In genomic region chr14:31252865-31253264, GRCh38 we compare ENCODE assay signal across 22 cellular contexts. TPM values are rescaled to one million over a fixed set of nuclear protein-coding genes. Genes with fewer than 3 reads are reported as not detected.
DNase-seq lines count a peak whose midpoint lies in the region; ATAC-seq and TF ChIP-seq lines count a peak whose summit lies in the region.
"Had no signal": no experiment of that assay in that cellular context is flagged by ENCODE, and none has a peak within 500 bp of the region (broad histone marks: within the 10 kb centered on the region; RNA-seq: fewer than 3 reads in every experiment).

No MANE protein-coding gene starts in this region.

- H3K4me3 ChIP-seq in LNCaP clone FGC (ENCODE audit: low read depth, low read length), result no peak overlapping the region
- H3K4me3 ChIP-seq in trophoblast cell (ENCODE audit: low read depth, low read length), result no peak overlapping the region
- H3K4me3 ChIP-seq: BLaER1, GM12878, GM23338 had no signal

- no peaks in the 10 kb centered on the region for H3K27me3 ChIP-seq in trophoblast cell (ENCODE audit: insufficient read depth, low read length)
- H3K27me3 ChIP-seq: BLaER1 had no signal

- no CpG with 5 or more reads among the region's 1 CpG for WGBS in trophoblast cell (ENCODE audit: extremely low coverage, insufficient coverage, insufficient read length)

- H2BK12ac ChIP-seq in trophoblast cell (ENCODE audit: low read length), result no peak overlapping the region

- H3K23ac ChIP-seq in trophoblast cell (ENCODE audit: low read length), result no peak overlapping the region

- H3K27me3 Mint-ChIP-seq in natural killer cell (ENCODE audit: low read depth in 2 of 2), result peaks cover 6% of the 10 kb centered on the region in 2 donors
- H3K27me3 Mint-ChIP-seq: B cell had no signal

- H3K4me2 ChIP-seq in trophoblast cell (ENCODE audit: low read length), result no peak overlapping the region
- H3K4me2 ChIP-seq: BLaER1, GM23338 had no signal

- no peak overlapping the region for H4K8ac ChIP-seq in trophoblast cell (ENCODE audit: low read depth, low read length)

- no peaks in the 10 kb centered on the region for H3K9me3 Mint-ChIP-seq in natural killer cell
- H3K9me3 Mint-ChIP-seq: CD8-positive, alpha-beta T cell; H9 had no signal

- H3K9me3 ChIP-seq in trophoblast cell (ENCODE audit: insufficient read depth, low read depth, low read length), result no peaks in the 10 kb centered on the region
- H3K9me3 ChIP-seq: BLaER1, Caco-2 had no signal

- no peak overlapping the region for H3K14ac ChIP-seq in trophoblast cell (ENCODE audit: low read length)

- no peak overlapping the region for H3K4me3 Mint-ChIP-seq in natural killer cell
- H3K4me3 Mint-ChIP-seq: B cell; CD4-positive, CD25-positive, alpha-beta regulatory T cell; CD8-positive, alpha-beta T cell; GM23338; H9 had no signal

- no peak overlapping the region for H2BK120ac ChIP-seq in trophoblast cell (ENCODE audit: insufficient read depth, low read length, poor library complexity)

- DNase-seq in NCI-H146 (lab: John Stamatoyannopoulos, UW) (peak; percentile 8), NCI-H146 treated with DMSO at 0.1 percent for 48 hours (lab: John Stamatoyannopoulos, UW; ENCODE audit: unreplicated experiment) (no peak), LNCaP clone FGC (ENCODE audit: low read depth) (peak; percentile 34), left lobe of liver (ENCODE audit: low spot score) (no peak), trophoblast cell (no peak), NCI-H446 (lab: John Stamatoyannopoulos, UW) (no peak), natural killer cell (no peak)
- DNase-seq: Caco-2; CD4-positive, CD25-positive, alpha-beta regulatory T cell; CD8-positive, alpha-beta T cell; DMS153; EL; GDM1; H9 had no signal

- peak overlapping the region; percentile 57 for H3K9ac ChIP-seq in trophoblast cell (ENCODE audit: low read length)
- H3K9ac ChIP-seq: BLaER1 had no signal

- no peak overlapping the region for H4K91ac ChIP-seq in trophoblast cell (ENCODE audit: low read depth, low read length)

- no peak overlapping the region for H2AFZ ChIP-seq in trophoblast cell (ENCODE audit: insufficient read depth, low read length, poor library complexity)

- H3K4me1 ChIP-seq in trophoblast cell (ENCODE audit: control insufficient read depth in 1 of 2, insufficient read depth in 2 of 2, low read length in 2 of 2), result no peaks in the 10 kb centered on the region
- H3K4me1 ChIP-seq: BLaER1 had no signal

- H4K12ac ChIP-seq in trophoblast cell (ENCODE audit: low read depth, low read length), result no peak overlapping the region

- no peaks in the 10 kb centered on the region for H3K36me3 ChIP-seq in trophoblast cell (ENCODE audit: control insufficient read depth in 1 of 2, insufficient read depth in 2 of 2, low read length in 2 of 2)
- H3K36me3 ChIP-seq: BLaER1 had no signal

- no peaks in the 10 kb centered on the region for H3K36me3 Mint-ChIP-seq in natural killer cell
- H3K36me3 Mint-ChIP-seq: CD4-positive, CD25-positive, alpha-beta regulatory T cell; CD8-positive, alpha-beta T cell had no signal

- H3K79me2 ChIP-seq in trophoblast cell (ENCODE audit: control insufficient read depth, insufficient read depth, low read length, poor library complexity), result no peaks in the 10 kb centered on the region

- TF ChIP-seq CTCF in LNCaP clone FGC (IDR thresholded peaks at IDR 0.05; ENCODE audit: control insufficient read depth, extremely low read depth, insufficient read depth) (no peak), natural killer cell (IDR thresholded peaks at IDR 0.05) (no peak)

- no peaks in the 10 kb centered on the region for H3K79me1 ChIP-seq in trophoblast cell (ENCODE audit: low read length)

- H2AK5ac ChIP-seq in trophoblast cell (ENCODE audit: low read length), result no peak overlapping the region

- H3K4ac ChIP-seq in trophoblast cell (ENCODE audit: low read depth, low read length), result no peak overlapping the region

- H3K4me1 Mint-ChIP-seq in natural killer cell, result peaks cover 0 to 5% of the 10 kb centered on the region in 2 donors
- H3K4me1 Mint-ChIP-seq: B cell, GM23338 had no signal

- H2BK5ac ChIP-seq in trophoblast cell (ENCODE audit: low read depth, low read length, poor library complexity), result no peak overlapping the region

- H3K27ac Mint-ChIP-seq in natural killer cell, result no peak overlapping the region
- H3K27ac Mint-ChIP-seq: B cell; CD4-positive, CD25-positive, alpha-beta regulatory T cell; CD8-positive, alpha-beta T cell; GM23338; H9 had no signal

- no peak overlapping the region for H3K18ac ChIP-seq in trophoblast cell (ENCODE audit: low read length)

- no peak overlapping the region for H3K27ac ChIP-seq in trophoblast cell (ENCODE audit: low read depth, low read length)
- H3K27ac ChIP-seq: 22Rv1, BLaER1, C4-2B had no signal

- intact Hi-C loops in natural killer cell (cut with micrococcal nuclease), result no loop called here

- ATAC-seq in left lobe of liver (peak; percentile 81), natural killer cell (no peak), GM19395 (IDR thresholded peaks at IDR 0.05; ENCODE audit: unreplicated experiment) (no peak)
- ATAC-seq: CD8-positive, alpha-beta T cell; GM12878; GM23338; HCT116 had no signal

RNA-seq across cellular contexts. Expression of gene HECTD1, which starts 45.3 kb away (rescaled TPM):
- total RNA-seq in left lobe of liver (165 TPM), natural killer cell (100 to 1,000 TPM; 162 to 202 (median 179) TPM)
- polyA plus RNA-seq in trophoblast cell (2013), result 91.2 and 91.6 TPM in 2 replicates

Comparison
In these comparisons a context has a peak if more than half of its experiments do, and no peak if none do; other contexts are left out.
1. DNase-seq: peak in NCI-H146 (single experiment) and LNCaP clone FGC (single experiment); none in NCI-H146 treated with DMSO at 0.1 percent for 48 hours (single experiment), left lobe of liver (single experiment), trophoblast cell (0 of 2), NCI-H446 (0 of 2) and natural killer cell (single experiment).